In the genomic region with DNA sequence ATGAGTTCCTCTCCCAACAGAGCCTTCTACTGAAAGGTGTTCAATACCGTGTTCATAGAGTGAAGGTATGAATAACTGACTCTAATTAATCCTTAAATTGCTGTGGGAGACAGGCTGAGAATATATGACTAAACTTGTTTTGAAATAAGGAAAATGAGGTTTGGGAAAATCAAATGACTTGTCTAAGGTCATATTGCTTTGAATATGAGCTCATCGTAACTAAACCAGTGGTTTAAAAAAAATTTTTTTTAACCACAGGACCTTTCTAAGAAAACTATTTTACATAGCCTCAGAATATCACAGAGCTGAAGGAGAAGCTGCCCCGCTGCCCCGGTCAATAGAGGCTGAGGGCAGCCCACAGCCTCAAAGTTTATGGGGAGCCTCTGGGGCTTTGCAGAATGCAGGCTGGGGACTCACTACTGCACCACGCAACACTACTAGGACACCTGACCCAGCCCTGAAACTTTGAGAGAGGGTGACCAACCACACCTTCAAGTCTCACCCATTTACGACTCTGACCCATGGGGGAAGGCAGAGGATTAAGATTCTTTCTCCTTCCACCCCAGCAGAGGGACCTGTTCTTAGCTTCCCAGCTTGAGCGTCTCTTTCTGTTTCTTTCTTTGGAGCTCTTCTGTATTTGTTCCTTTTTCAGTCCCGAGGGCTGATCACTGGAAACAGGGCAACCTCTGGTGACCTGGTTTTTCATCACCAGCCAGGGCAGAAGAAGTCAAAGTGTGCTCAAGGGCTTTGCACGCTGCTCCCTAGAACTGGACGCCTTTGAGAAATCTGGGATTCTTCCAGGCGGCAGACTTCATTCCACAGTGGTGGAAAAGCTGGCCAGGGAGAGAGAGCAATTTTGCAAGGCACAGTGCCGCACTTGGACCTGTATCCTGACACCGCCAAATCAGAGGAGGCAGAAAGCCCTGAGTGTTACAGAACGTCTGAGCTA, we compare ENCODE assay signal across 11 cellular contexts.
A peak's percentile ranks its signal among the peaks of the same experiment; 100 is the strongest.
DNase-seq lines count a peak whose midpoint lies in the region; ATAC-seq and TF ChIP-seq lines count a peak whose summit lies in the region.
"Had no signal": no experiment of that assay in that cellular context is flagged by ENCODE, and none has a peak within 500 bp of the region (broad histone marks: within the 10 kb centered on the region; RNA-seq: fewer than 3 reads in every experiment).

No MANE protein-coding gene starts in this region.

- no peak overlapping the region for H3K9ac ChIP-seq in mesendoderm (ENCODE audit: low read length)
- H3K9ac ChIP-seq: SK-N-SH had no signal

- CTCF ChIA-PET in activated B cell treated with CpG ODN at 0.5 μM for 24 hours (lab: Charles Lee): interaction anchor here (0.6 to 1.4 kb wide), 3 partner anchors 191 to 221 kb away, joined by 3 to 4 read pairs (median 3); no protein-coding TSS in a partner anchor

- H3K18ac ChIP-seq in mesendoderm (ENCODE audit: low read length): no peak overlapping the region

- peaks cover 7% of the 10 kb centered on the region for H3K4me1 Mint-ChIP-seq in activated B cell treated with CpG ODN at 0.5 μM for 24 hours

- H3K4me3 Mint-ChIP-seq in activated B cell treated with CpG ODN at 0.5 μM for 24 hours: no peak overlapping the region
- H3K4me3 Mint-ChIP-seq: IgD-negative memory B cell, memory B cell had no signal

- H3K4me3 ChIP-seq in GM06990 (replicated peaks; ENCODE audit: low read depth, low read length) (no peak overlapping the region), mesendoderm (ENCODE audit: low read length) (no peak overlapping the region)

- ATAC-seq in GM21528 (IDR thresholded peaks at IDR 0.05; ENCODE audit: low FRiP score, unreplicated experiment) (peak; percentile 50), activated B cell treated with CpG ODN at 0.5 μM for 24 hours (ENCODE audit: low read depth) (peak; percentile 21)

- POLR2A ChIA-PET in activated B cell treated with CpG ODN at 0.5 μM for 24 hours (lab: Charles Lee): no interaction called here

- no peak overlapping the region for H3K4ac ChIP-seq in mesendoderm (ENCODE audit: low read depth, low read length)

- no peaks in the 10 kb centered on the region for H3K27me3 Mint-ChIP-seq in activated B cell treated with CpG ODN at 0.5 μM for 24 hours
- H3K27me3 Mint-ChIP-seq: memory B cell had no signal

- no peak overlapping the region for H3K27ac ChIP-seq in mesendoderm (ENCODE audit: low read depth, low read length)

- no peak overlapping the region for H3K27ac Mint-ChIP-seq in activated B cell treated with CpG ODN at 0.5 μM for 24 hours
- H3K27ac Mint-ChIP-seq: IgD-negative memory B cell, memory B cell had no signal

- H3K36me3 Mint-ChIP-seq in activated B cell treated with CpG ODN at 0.5 μM for 24 hours (ENCODE audit: low read depth): no peaks in the 10 kb centered on the region

- H2BK5ac ChIP-seq in mesendoderm (ENCODE audit: low read length): no peak overlapping the region

- H3K4me1 ChIP-seq in mesendoderm (ENCODE audit: control insufficient read depth, low read depth, low read length): no peaks in the 10 kb centered on the region

- TF ChIP-seq CTCF in GM06990 (IDR thresholded peaks at IDR 0.05; ENCODE audit: insufficient read depth, low read length, poor library complexity, severe bottlenecking) (peak; percentile 9), activated B cell treated with CpG ODN at 0.5 μM for 24 hours (IDR thresholded peaks at IDR 0.05) (no peak)

- no peak overlapping the region for H3K56ac ChIP-seq in mesendoderm (ENCODE audit: low read length)

- no peak overlapping the region for H4K5ac ChIP-seq in mesendoderm (ENCODE audit: low read length)

- WGBS in mesendoderm (ENCODE audit: extremely low coverage, insufficient coverage, low lambda C conversion rate): no CpG with 5 or more reads among the region's 14 CpGs

- H3K79me1 ChIP-seq in mesendoderm (ENCODE audit: low read length): no peaks in the 10 kb centered on the region

- no peak overlapping the region for H2BK120ac ChIP-seq in mesendoderm (ENCODE audit: low read depth, low read length)

- H2BK15ac ChIP-seq in mesendoderm (replicated peaks; ENCODE audit: low read depth): no peak overlapping the region

- H3K4me2 ChIP-seq in mesendoderm (ENCODE audit: low read length): no peak overlapping the region
- H3K4me2 ChIP-seq: SK-N-SH had no signal

- DNase-seq in GM06990 (ENCODE audit: extremely low read depth, insufficient read length): no peak
- no peak for DNase-seq in activated B cell treated with CpG ODN at 0.5 μM for 24 hours
- DNase-seq in mesendoderm: peak; percentile 23
- DNase-seq in NCI-H1930 (lab: John Stamatoyannopoulos, UW): no peak
- DNase-seq in iPS-NIHi7 (ENCODE audit: extremely low spot score): no peak
- no peak for DNase-seq in DMS 273 (lab: John Stamatoyannopoulos, UW; ENCODE audit: unreplicated experiment)
- DNase-seq in NCI-H1092 (lab: John Stamatoyannopoulos, UW): no peak
- DNase-seq: SK-N-SH had no signal

- intact Hi-C loops in activated B cell treated with CpG ODN at 0.5 μM for 24 hours (cut with micrococcal nuclease): no loop called here

- H3K27me3 ChIP-seq in GM06990 (replicated peaks; ENCODE audit: control insufficient read depth, insufficient read depth, low read length) (no peaks in the 10 kb centered on the region), mesendoderm (ENCODE audit: insufficient read depth, low read length, poor library complexity) (no peaks in the 10 kb centered on the region)

- H3K9me3 Mint-ChIP-seq in activated B cell treated with CpG ODN at 0.5 μM for 24 hours: no peaks in the 10 kb centered on the region
- H3K9me3 Mint-ChIP-seq: IgD-negative memory B cell, memory B cell had no signal

- H3K23ac ChIP-seq in mesendoderm (ENCODE audit: low read length): no peak overlapping the region

- H4K8ac ChIP-seq in mesendoderm (ENCODE audit: low read depth, low read length): no peak overlapping the region

- no peaks in the 10 kb centered on the region for H3K79me2 ChIP-seq in mesendoderm (ENCODE audit: control insufficient read depth, insufficient read depth, low read length)

- H3K36me3 ChIP-seq in GM06990 (ENCODE audit: control insufficient read depth, insufficient read depth, low read length) (no peaks in the 10 kb centered on the region), mesendoderm (ENCODE audit: control insufficient read depth, insufficient read depth, low read length) (no peaks in the 10 kb centered on the region)

- H2AK5ac ChIP-seq in mesendoderm (ENCODE audit: low read length): no peak overlapping the region
